In the genomic region with DNA sequence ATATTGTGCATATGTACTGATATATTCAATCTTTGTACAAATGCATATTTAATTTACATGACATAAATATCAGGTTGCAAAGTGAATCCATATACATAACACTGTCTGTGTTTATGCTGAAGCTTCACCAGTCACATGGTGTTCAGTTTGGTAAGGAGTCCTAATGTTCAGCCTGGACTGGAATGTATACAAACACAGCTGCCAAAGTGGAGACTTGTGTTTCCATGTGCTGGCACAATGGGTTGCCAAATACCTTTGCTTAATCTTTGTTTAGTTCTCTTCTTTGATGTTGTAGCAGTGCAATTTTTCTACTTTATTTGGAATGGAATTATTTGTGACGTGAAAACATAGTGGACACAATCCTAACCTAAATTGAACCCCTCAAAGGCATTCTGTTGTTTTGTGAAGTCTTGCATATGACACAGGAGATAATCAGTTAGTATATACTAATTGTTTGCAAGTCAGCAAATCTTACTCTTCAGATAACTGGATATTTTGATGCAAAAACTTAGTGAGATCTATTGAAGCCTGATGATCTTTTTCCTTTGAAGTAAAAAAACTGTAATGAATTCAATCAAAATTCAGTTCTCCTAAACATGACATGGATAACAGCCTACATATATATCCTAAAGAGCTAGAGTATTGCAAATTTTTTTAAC, we compare ENCODE assay signal across 1 cellular context.
A peak's percentile ranks its signal among the peaks of the same experiment; 100 is the strongest.
TF ChIP-seq lines count a peak whose summit lies in the region.

No MANE protein-coding gene starts in this region.

TF ChIP-seq in HepG2, 621 proteins besides CTCF, POLR2A, EP300 and RAD21 (continued from another document):
- TF ChIP-seq ZNF512B (CRISPR knock-in tag; IDR thresholded peaks at IDR 0.05; ENCODE audit: borderline replicate concordance) (no peak), SIN3A (IDR thresholded peaks at IDR 0.05; ENCODE audit: borderline replicate concordance, low read depth, low read length) (no peak), ETV5 (CRISPR knock-in tag; IDR thresholded peaks at IDR 0.05; ENCODE audit: borderline replicate concordance) (no peak), ZC3H4 (CRISPR knock-in tag; IDR thresholded peaks at IDR 0.05; ENCODE audit: borderline replicate concordance) (no peak), FOXP1 (IDR thresholded peaks at IDR 0.05) (no peak), FOXP1 (CRISPR knock-in tag; IDR thresholded peaks at IDR 0.05) (peak; percentile 77)
TF ChIP-seq in HepG2: peak in this region for 57.
